Comparison of ENCODE assay signal across 8 cellular contexts in genomic region chr20:51542894-51543788, GRCh38. TPM values are rescaled to one million over a fixed set of nuclear protein-coding genes. Genes with fewer than 3 reads are reported as not detected.
DNase-seq lines count a peak whose midpoint lies in the region; ATAC-seq lines count a peak whose summit lies in the region.

No MANE protein-coding gene starts in this region.

- peak overlapping the region; percentile 21 for H3K27ac Mint-ChIP-seq in T-helper 17 cell
- H3K27ac Mint-ChIP-seq in stimulated activated effector memory CD8-positive, alpha-beta T cell treated with anti-CD3 and anti-CD28 coated beads, Interleukin-12 subunit alpha, Interleukin-12 subunit beta, amount 100 ng/mL, for 72 hours: no peak overlapping the region

- peaks cover 6% of the 10 kb centered on the region; the same call in 1 of the 2 replicates for H3K4me1 ChIP-seq in iPS DF 6.9 (ENCODE audit: control insufficient read depth, insufficient read depth, low read length)

- H3K27ac ChIP-seq in iPS DF 6.9 (ENCODE audit: low read length): no peak overlapping the region

- H3K4me3 ChIP-seq in iPS DF 6.9 (ENCODE audit: low read length): peak overlapping the region; percentile 34; the same call in 1 of the 2 replicates

- H3K36me3 Mint-ChIP-seq in T-helper 17 cell (ENCODE audit: low read depth): peaks cover 6% of the 10 kb centered on the region
- H3K36me3 Mint-ChIP-seq in stimulated activated effector memory CD8-positive, alpha-beta T cell treated with anti-CD3 and anti-CD28 coated beads, Interleukin-12 subunit alpha, Interleukin-12 subunit beta, amount 100 ng/mL, for 72 hours: peaks cover 41% of the 10 kb centered on the region

- no peaks in the 10 kb centered on the region for H3K9me3 ChIP-seq in T-helper 17 cell (ENCODE audit: control insufficient read depth, low read length, poor library complexity, severe bottlenecking)
- H3K9me3 ChIP-seq in iPS DF 6.9 (ENCODE audit: control insufficient read depth, insufficient read depth, low read length): no peaks in the 10 kb centered on the region

- H3K9me3 Mint-ChIP-seq in stimulated activated effector memory CD8-positive, alpha-beta T cell treated with anti-CD3 and anti-CD28 coated beads, Interleukin-12 subunit alpha, Interleukin-12 subunit beta, amount 100 ng/mL, for 72 hours: no peaks in the 10 kb centered on the region

- peaks cover 33% of the 10 kb centered on the region for H3K4me1 Mint-ChIP-seq in T-helper 17 cell
- peaks cover 52% of the 10 kb centered on the region for H3K4me1 Mint-ChIP-seq in stimulated activated effector memory CD8-positive, alpha-beta T cell treated with anti-CD3 and anti-CD28 coated beads, Interleukin-12 subunit alpha, Interleukin-12 subunit beta, amount 100 ng/mL, for 72 hours

- peaks cover 16% of the 10 kb centered on the region for H3K27me3 ChIP-seq in iPS DF 6.9 (ENCODE audit: control insufficient read depth, insufficient read depth, low read length)

- peak overlapping the region; percentile 86 for H3K4me3 Mint-ChIP-seq in T-helper 17 cell
- H3K4me3 Mint-ChIP-seq in stimulated activated effector memory CD8-positive, alpha-beta T cell treated with anti-CD3 and anti-CD28 coated beads, Interleukin-12 subunit alpha, Interleukin-12 subunit beta, amount 100 ng/mL, for 72 hours: peak overlapping the region; percentile 95

- H3K36me3 ChIP-seq in iPS DF 6.9 (ENCODE audit: control insufficient read depth, insufficient read depth, low read length): no peaks in the 10 kb centered on the region

- no peak for ATAC-seq in T-helper 17 cell
- ATAC-seq in stimulated activated effector memory CD8-positive, alpha-beta T cell treated with anti-CD3 and anti-CD28 coated beads, Interleukin-12 subunit alpha, Interleukin-12 subunit beta, amount 100 ng/mL, for 72 hours: no peak

- DNase-seq in NCI-H146 (lab: John Stamatoyannopoulos, UW) (peak; percentile 16), NCI-H146 treated with DMSO at 0.1 percent for 48 hours (lab: John Stamatoyannopoulos, UW; ENCODE audit: unreplicated experiment) (no peak), T-helper 17 cell (no peak), iPS DF 6.9 (ENCODE audit: low read depth, low spot score) (no peak), NCI-H226 (no peak), globus pallidus (ENCODE audit: low spot score) (no peak), T-helper 9 cell (no peak)
- no peak for DNase-seq in stimulated activated effector memory CD8-positive, alpha-beta T cell treated with anti-CD3 and anti-CD28 coated beads, Interleukin-12 subunit alpha, Interleukin-12 subunit beta, amount 100 ng/mL, for 72 hours (ENCODE audit: low spot score in 2 of 2)

- no CpG with 5 or more reads among the region's 30 CpGs for WGBS in iPS DF 6.9 (ENCODE audit: insufficient coverage, insufficient read length)

- peaks cover 12% of the 10 kb centered on the region for H3K27me3 Mint-ChIP-seq in T-helper 17 cell

RNA-seq across cellular contexts. Expression of gene NFATC2, which starts 0.6 kb away (rescaled TPM):
- 10 to 100 TPM; 51.0 to 58.7 TPM for total RNA-seq in T-helper 17 cell
